9 cellular contexts compared by ENCODE assay signal in the genomic region with DNA sequence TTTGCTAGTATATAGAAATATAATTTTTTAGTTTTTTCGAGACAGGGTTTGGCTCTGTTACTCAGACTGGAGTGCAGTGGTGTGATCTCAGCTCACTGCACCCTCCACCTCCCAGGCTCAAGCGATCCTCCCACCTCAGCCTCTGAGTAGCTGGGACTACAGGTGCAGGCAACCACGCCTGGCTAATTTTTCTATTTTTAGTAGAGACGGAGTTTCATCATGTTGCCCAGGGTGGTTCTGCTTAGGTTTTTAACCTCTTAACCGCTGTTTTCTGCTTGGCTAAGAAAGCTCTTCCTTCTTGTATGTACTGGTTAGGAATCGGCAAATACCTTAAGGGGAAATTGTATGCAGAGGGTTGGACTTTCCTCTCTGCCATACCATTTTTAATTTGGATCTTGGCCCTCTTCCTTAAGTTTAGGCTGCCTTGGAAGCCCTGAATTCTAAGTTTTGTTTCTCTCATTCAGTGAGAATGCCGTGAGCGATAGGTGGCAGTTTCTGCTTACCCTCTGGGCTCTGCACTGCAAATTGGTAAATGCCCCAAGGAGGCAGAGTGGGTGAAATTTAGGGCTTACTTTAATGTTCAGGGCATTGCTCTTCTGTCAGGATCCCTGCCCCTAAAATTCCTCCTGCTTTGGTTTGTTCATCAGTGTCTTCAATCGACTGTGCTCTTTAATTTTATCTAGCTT. TPM values are rescaled to one million over a fixed set of nuclear protein-coding genes. Genes with fewer than 3 reads are reported as not detected.
DNase-seq lines count a peak whose midpoint lies in the region; ATAC-seq and TF ChIP-seq lines count a peak whose summit lies in the region.
"Had no signal": no experiment of that assay in that cellular context is flagged by ENCODE, and none has a peak within 500 bp of the region (broad histone marks: within the 10 kb centered on the region; RNA-seq: fewer than 3 reads in every experiment).

No MANE protein-coding gene starts in this region.

- peaks cover 83% of the 10 kb centered on the region for H3K4me1 ChIP-seq in OCI-LY7 (ENCODE audit: insufficient read depth, low read length, poor library complexity, severe bottlenecking)
- 0 out of 2 replicates have a peak, but pooled peaks cover 2% of the 10 kb centered on the region for H3K4me1 ChIP-seq in Caco-2

- peaks cover 11% of the 10 kb centered on the region; the same call in 1 of the 2 replicates for H3K9me3 ChIP-seq in OCI-LY7 (ENCODE audit: low read length)
- no peaks in the 10 kb centered on the region for H3K9me3 ChIP-seq in Caco-2

- peak; percentile 95 for DNase-seq in OCI-LY7 (ENCODE audit: low spot score)
- DNase-seq in NCI-H82 treated with DMSO at 0.1 percent for 48 hours (lab: John Stamatoyannopoulos, UW; ENCODE audit: unreplicated experiment), result no peak
- no peak for DNase-seq in Caco-2
- no peak for DNase-seq in UCSD-AML1 (lab: John Stamatoyannopoulos, UW; ENCODE audit: unreplicated experiment)
- DNase-seq in NK-92 (lab: John Stamatoyannopoulos, UW; ENCODE audit: unreplicated experiment), result no peak
- DNase-seq: NCI-H1105 treated with DMSO at 0.1 percent for 48 hours had no signal

- POLR2A ChIA-PET in OCI-LY7 (lab: Charles Lee) (interaction anchor here (0.6 to 6.0 kb wide), 7 partner anchors 17 to 655 kb away, joined by 3 to 92 read pairs (median 5); a partner anchor contains a TSS), Caco-2 (lab: Charles Lee) (no interaction called here)

- peak overlapping the region; percentile 92 for H3K27ac ChIP-seq in OCI-LY7 (ENCODE audit: low read depth, low read length, poor library complexity, severe bottlenecking)

- no peak overlapping the region for H3K4me3 Mint-ChIP-seq in Caco-2 (ENCODE audit: unreplicated experiment)

- no peaks in the 10 kb centered on the region for H3K36me3 Mint-ChIP-seq in Caco-2 (ENCODE audit: insufficient read depth, unreplicated experiment)

- H3K27me3 Mint-ChIP-seq in Caco-2 (ENCODE audit: insufficient read depth, unreplicated experiment), result no peaks in the 10 kb centered on the region

- no peaks in the 10 kb centered on the region for H3K4me1 Mint-ChIP-seq in Caco-2 (ENCODE audit: low read depth, unreplicated experiment)

- peak overlapping the region; percentile 62 for H3K4me3 ChIP-seq in OCI-LY7 (ENCODE audit: low read depth, low read length, poor library complexity, severe bottlenecking)
- no peak overlapping the region for H3K4me3 ChIP-seq in Caco-2 (ENCODE audit: low read depth, low read length)

- H3K27ac Mint-ChIP-seq in Caco-2 (ENCODE audit: unreplicated experiment), result no peak overlapping the region

- no peaks in the 10 kb centered on the region for H4K20me1 ChIP-seq in OCI-LY7 (ENCODE audit: insufficient read depth, low read length)

- H3K27me3 ChIP-seq in Caco-2 (replicated peaks; ENCODE audit: control insufficient read depth, insufficient read depth, low read length), result no peaks in the 10 kb centered on the region

- intact Hi-C loops in OCI-LY7 (cut with micrococcal nuclease; ENCODE audit: unreplicated experiment), result loop anchor here (1.0 to 5.0 kb wide), 4 partner anchors 32 to 257 kb away; a partner anchor contains a TSS
- intact Hi-C loops in Caco-2 (cut with micrococcal nuclease; ENCODE audit: unreplicated experiment), result no loop called here

- no peaks in the 10 kb centered on the region for H3K9me3 Mint-ChIP-seq in Caco-2 (ENCODE audit: unreplicated experiment)

- H3K36me3 ChIP-seq in OCI-LY7 (ENCODE audit: insufficient read depth, low read length) (peaks cover 16% of the 10 kb centered on the region), Caco-2 (ENCODE audit: control insufficient read depth, insufficient read depth, low read length) (no peaks in the 10 kb centered on the region; the same call in 1 of the 2 replicates)

- peak; percentile 49 for ATAC-seq in GM19455 (IDR thresholded peaks at IDR 0.05; ENCODE audit: unreplicated experiment)
- peak; percentile 63 for ATAC-seq in HG03095 (IDR thresholded peaks at IDR 0.05; ENCODE audit: unreplicated experiment)

- no peaks in the 10 kb centered on the region for H3K9me2 ChIP-seq in OCI-LY7 (ENCODE audit: insufficient read depth, low read length)

- peak overlapping the region; percentile 78 for H3K4me2 ChIP-seq in OCI-LY7 (ENCODE audit: low read length)

- H2AFZ ChIP-seq in OCI-LY7 (ENCODE audit: low read length), result no peak overlapping the region

- CTCF ChIA-PET in OCI-LY7 (lab: Charles Lee; ENCODE audit: unreplicated experiment) (no interaction called here), Caco-2 (lab: Charles Lee) (no interaction called here)

- H3K79me2 ChIP-seq in OCI-LY7 (ENCODE audit: insufficient read depth, low read depth, low read length), result peaks cover 89% of the 10 kb centered on the region

- BruUV-seq in OCI-LY7 (replicated peaks; lab: Mats Ljungman, UMichigan) (no TSS peak), Caco-2 (replicated peaks; lab: Mats Ljungman, UMichigan) (no TSS peak)

- TF ChIP-seq CTCF in GM12872 (IDR thresholded peaks at IDR 0.05; ENCODE audit: insufficient read depth, low read depth, low read length) (peak; percentile 37; the same call in 1 of the 3 replicates), OCI-LY7 (conservative IDR thresholded peaks at IDR 0.05; ENCODE audit: low read length) (peak; percentile 83), Caco-2 (IDR thresholded peaks at IDR 0.05; ENCODE audit: insufficient read depth in 1 of 2, low read depth in 1 of 2, low read length in 1 of 2, severe bottlenecking in 1 of 2, unreplicated experiment in 1 of 2) (no peak)

RNA-seq across cellular contexts. Expression of a gene that starts 32.3 kb away (rescaled TPM):
- 298 and 367 TPM in 2 replicates for total RNA-seq in OCI-LY7 (2014; rRNA removed; shearing (Covaris generic))
- total RNA-seq in OCI-LY7 (2022) (310 and 338 TPM in 2 replicates), Caco-2 (2022) (5.2 and 9.7 TPM in 2 replicates)

Comparison
In these comparisons a context has a peak if more than half of its experiments do, and no peak if none do; other contexts are left out.
1. CTCF ChIP-seq: peak in GM12872 (single experiment) and OCI-LY7 (single experiment); none in Caco-2 (0 of 2).
2. RNA of a gene that starts 32.3 kb away (total RNA-seq): 298 to 367 TPM in OCI-LY7; 5.2 to 9.7 TPM in Caco-2; every median in the first group is over 10 times any median in the second.